8 cellular contexts compared by ENCODE assay signal in genomic region chr12:92930421-92930820, GRCh38. TPM values are rescaled to one million over a fixed set of nuclear protein-coding genes. Genes with fewer than 3 reads are reported as not detected.
DNase-seq lines count a peak whose midpoint lies in the region; ATAC-seq, FAIRE-seq and TF ChIP-seq lines count a peak whose summit lies in the region.
"Had no signal": no experiment of that assay in that cellular context is flagged by ENCODE, and none has a peak within 500 bp of the region (broad histone marks: within the 10 kb centered on the region; RNA-seq: fewer than 3 reads in every experiment).

No MANE protein-coding gene starts in this region.

- H3K79me2 ChIP-seq in smooth muscle cell (ENCODE audit: low read depth): peaks cover 20% of the 10 kb centered on the region

- H3K4me1 Mint-ChIP-seq in activated B cell treated with CpG ODN at 0.5 μM for 24 hours: peaks cover 30% of the 10 kb centered on the region
- H3K4me1 Mint-ChIP-seq in glutamatergic neuron (ENCODE audit: low read depth, unreplicated experiment): peaks cover 17% of the 10 kb centered on the region

- no peaks in the 10 kb centered on the region for H3K9me3 ChIP-seq in HUES48 (ENCODE audit: control insufficient read depth, insufficient read depth, low read length)
- no peaks in the 10 kb centered on the region for H3K9me3 ChIP-seq in smooth muscle cell (replicated peaks; ENCODE audit: low read depth)

- no peaks in the 10 kb centered on the region for H3K36me3 Mint-ChIP-seq in activated B cell treated with CpG ODN at 0.5 μM for 24 hours (ENCODE audit: low read depth)
- H3K36me3 Mint-ChIP-seq in glutamatergic neuron (ENCODE audit: unreplicated experiment): no peaks in the 10 kb centered on the region

- no peaks in the 10 kb centered on the region; the same call in 1 of the 2 replicates for H3K27me3 ChIP-seq in HUES48 (ENCODE audit: control insufficient read depth, insufficient read depth, low read length)
- no peaks in the 10 kb centered on the region for H3K27me3 ChIP-seq in smooth muscle cell (ENCODE audit: low read depth)

- in situ Hi-C loops in ACHN (cut with HindIII; ENCODE audit: low pct_ligation_motif_present, low pct_unique_long_range_greater_than_20kb, low sequenced_read_pairs): no loop called here

- H3K4me1 ChIP-seq in HUES48 (ENCODE audit: control insufficient read depth, insufficient read depth, low read length): peaks cover 49% of the 10 kb centered on the region
- H3K4me1 ChIP-seq in smooth muscle cell (ENCODE audit: low read depth): peaks cover 10% of the 10 kb centered on the region

- CTCF ChIA-PET in activated B cell treated with CpG ODN at 0.5 μM for 24 hours (lab: Charles Lee): interaction anchor here (1.5 kb wide), 1 partner anchor 57 kb away, joined by 7 read pairs; no protein-coding TSS in a partner anchor

- no peaks in the 10 kb centered on the region for H3K36me3 ChIP-seq in HUES48 (ENCODE audit: control insufficient read depth, insufficient read depth, low read length)
- no peaks in the 10 kb centered on the region for H3K36me3 ChIP-seq in smooth muscle cell (ENCODE audit: low read depth)

- H3K27ac Mint-ChIP-seq in activated B cell treated with CpG ODN at 0.5 μM for 24 hours: peak overlapping the region; percentile 96
- H3K27ac Mint-ChIP-seq in glutamatergic neuron (ENCODE audit: unreplicated experiment): no peak overlapping the region

- no peak overlapping the region for H3K27ac ChIP-seq in HUES48 (ENCODE audit: low read depth, low read length)
- peak overlapping the region; percentile 99 for H3K27ac ChIP-seq in smooth muscle cell (ENCODE audit: low read depth)

- no peak overlapping the region for H2AFZ ChIP-seq in smooth muscle cell (ENCODE audit: low read depth)

- POLR2A ChIA-PET in activated B cell treated with CpG ODN at 0.5 μM for 24 hours (lab: Charles Lee): interaction anchor here (0.7 to 4.1 kb wide), 13 partner anchors 7 to 1333 kb away, joined by 3 to 41 read pairs (median 7); partner anchors contain the start of genes CRADD and UBE2N

- H3F3A ChIP-seq in smooth muscle cell (ENCODE audit: low read depth): peaks cover 21% of the 10 kb centered on the region

- intact Hi-C loops in activated B cell treated with CpG ODN at 0.5 μM for 24 hours (cut with micrococcal nuclease): no loop called here

- H3K27me3 Mint-ChIP-seq in activated B cell treated with CpG ODN at 0.5 μM for 24 hours (no peaks in the 10 kb centered on the region), glutamatergic neuron (ENCODE audit: unreplicated experiment) (no peaks in the 10 kb centered on the region)

- H4K20me1 ChIP-seq in smooth muscle cell (ENCODE audit: low read depth): peaks cover 22% of the 10 kb centered on the region

- peak overlapping the region; percentile 72 for H3K4me3 ChIP-seq in HUES48 (ENCODE audit: low read depth, low read length)
- H3K4me3 ChIP-seq in smooth muscle cell: peak overlapping the region; percentile 94

- TF ChIP-seq CTCF in activated B cell treated with CpG ODN at 0.5 μM for 24 hours (IDR thresholded peaks at IDR 0.05) (no peak), glutamatergic neuron (IDR thresholded peaks at IDR 0.05; ENCODE audit: partially characterized antibody, unreplicated experiment) (no peak), smooth muscle cell (IDR thresholded peaks at IDR 0.05; ENCODE audit: borderline replicate concordance, insufficient read depth, poor library complexity, severe bottlenecking) (no peak)

- DNase-seq in activated B cell treated with CpG ODN at 0.5 μM for 24 hours: no peak
- DNase-seq in glutamatergic neuron: no peak
- DNase-seq in smooth muscle cell (lab: John Stamatoyannopoulos, UW; ENCODE audit: unreplicated experiment): no peak
- DNase-seq in urothelium cell line (ENCODE audit: low spot score): no peak
- DNase-seq in ACHN: no peak
- DNase-seq: NCI-H2029 treated with DMSO at 0.1 percent for 48 hours had no signal

- 70% methylated on average over 3 of the region's 3 CpGs for whole genome bisulfite sequencing in smooth muscle cell (ENCODE audit: low lambda C conversion rate)

- H3K4me3 Mint-ChIP-seq in activated B cell treated with CpG ODN at 0.5 μM for 24 hours (peak overlapping the region; percentile 89), glutamatergic neuron (ENCODE audit: unreplicated experiment) (peak overlapping the region; percentile 89)

- H3K9me3 Mint-ChIP-seq in activated B cell treated with CpG ODN at 0.5 μM for 24 hours: no peaks in the 10 kb centered on the region
- H3K9me3 Mint-ChIP-seq in glutamatergic neuron (ENCODE audit: unreplicated experiment): no peaks in the 10 kb centered on the region

- no peak for FAIRE-seq in urothelium cell line (lab: Jason Lieb, UNC)

- no peak for ATAC-seq in activated B cell treated with CpG ODN at 0.5 μM for 24 hours (ENCODE audit: low read depth)
- ATAC-seq in GM19395 (IDR thresholded peaks at IDR 0.05; ENCODE audit: unreplicated experiment): no peak

- H3K4me2 ChIP-seq in smooth muscle cell: peak overlapping the region; percentile 90

- H3K9ac ChIP-seq in HUES48 (ENCODE audit: low read depth, low read length) (no peak overlapping the region), smooth muscle cell (ENCODE audit: low read depth) (peak overlapping the region; percentile 81)

RNA-seq across cellular contexts. Expression of gene EEA1, which starts 1.3 kb away (rescaled TPM):
- total RNA-seq in activated B cell treated with CpG ODN at 0.5 μM for 24 hours (21.3 and 22.6 TPM in 2 replicates), glutamatergic neuron (ENCODE audit: unreplicated experiment) (12.0 TPM), smooth muscle cell (25.1 and 28.5 TPM in 2 replicates)
- 22.7 and 29.0 TPM in 2 replicates for polyA plus RNA-seq in smooth muscle cell
